9 cellular contexts compared by ENCODE assay signal in genomic region chr16:71288570-71288889, GRCh38. TPM values are rescaled to one million over a fixed set of nuclear protein-coding genes. Genes with fewer than 3 reads are reported as not detected.
DNase-seq lines count a peak whose midpoint lies in the region; ATAC-seq, FAIRE-seq and TF ChIP-seq lines count a peak whose summit lies in the region.
"Had no signal": no experiment of that assay in that cellular context is flagged by ENCODE, and none has a peak within 500 bp of the region (broad histone marks: within the 10 kb centered on the region; RNA-seq: fewer than 3 reads in every experiment).

No MANE protein-coding gene starts in this region.

- intact Hi-C loops in heart right ventricle (cut with DNase I): no loop called here
- intact Hi-C loops in Right ventricle myocardium inferior (cut with DNase I): loop anchor here (10.0 kb wide), 1 partner anchor 196 kb away; the partner anchor contains the start of gene ZNF19
- intact Hi-C loops in aorta (cut with DNase I): no loop called here

- WGBS in heart right ventricle, 2 donors: 6 to 20% methylated on average over 3 of the region's 3 CpGs
- 5 to 8% methylated on average over 3 of the region's 3 CpGs for WGBS in lung, 2 donors
- 6 to 7% methylated on average over 3 of the region's 3 CpGs for WGBS in aorta, 2 donors

- peak overlapping the region; percentile 92 for H3K4me2 ChIP-seq in astrocyte (ENCODE audit: low read length)

- H3K4me1 Mint-ChIP-seq in astrocyte (ENCODE audit: low read depth, unreplicated experiment): peaks cover 8% of the 10 kb centered on the region

- peaks cover 0 to 22% (median 3%) of the 10 kb centered on the region in 7 donors for H3K27me3 ChIP-seq in heart right ventricle
- H3K27me3 ChIP-seq in astrocyte (ENCODE audit: insufficient read depth, low read length): peaks cover 4% of the 10 kb centered on the region
- H3K27me3 ChIP-seq in lung (ENCODE audit: control insufficient read depth, insufficient read depth): no peaks in the 10 kb centered on the region
- H3K27me3 ChIP-seq in aorta (ENCODE audit: control insufficient read depth in 1 of 2, insufficient read depth in 2 of 2, low read length in 1 of 2): no peaks in the 10 kb centered on the region

- H3K4me3 ChIP-seq in heart right ventricle (peak overlapping the region; percentile 55 to 85 (median 72)), astrocyte (ENCODE audit: insufficient read depth, low read depth, low read length) (peak overlapping the region; percentile 82), lung (peak overlapping the region; percentile 71), aorta (ENCODE audit: low read length in 2 of 2) (peak overlapping the region; percentile 51 to 88)

- H4K20me1 ChIP-seq in astrocyte (ENCODE audit: insufficient read depth, low read length): no peaks in the 10 kb centered on the region

- H2AFZ ChIP-seq in astrocyte (ENCODE audit: low read depth, low read length): peak overlapping the region; percentile 88

- FAIRE-seq in astrocyte (lab: Jason Lieb, UNC): no peak
- FAIRE-seq: endometrium had no signal

- peak overlapping the region; percentile 92 for H3K27ac Mint-ChIP-seq in astrocyte (ENCODE audit: unreplicated experiment)

- H3K4me1 ChIP-seq in heart right ventricle (peaks cover 0 to 24% (median 15%) of the 10 kb centered on the region in 9 donors), astrocyte (ENCODE audit: insufficient read depth, low read length) (peaks cover 8% of the 10 kb centered on the region), lung (ENCODE audit: control insufficient read depth in 2 of 2, insufficient read depth in 2 of 2, low read length in 2 of 2) (peaks cover 4% of the 10 kb centered on the region in 2 donors), aorta (ENCODE audit: control insufficient read depth in 1 of 2, insufficient read depth in 2 of 2, low read length in 2 of 2) (no peaks in the 10 kb centered on the region)

- H3K9me3 Mint-ChIP-seq in astrocyte (ENCODE audit: unreplicated experiment): no peaks in the 10 kb centered on the region

- peak overlapping the region; percentile 92 for H3K9ac ChIP-seq in astrocyte (ENCODE audit: low read length)

- H3K27ac ChIP-seq in heart right ventricle (peak overlapping the region in 9 of 10 donors; percentile 82 to 94 (median 90)), astrocyte (ENCODE audit: low read depth, low read length) (peak overlapping the region; percentile 84), lung (ENCODE audit: low read depth in 1 of 2, low read length in 1 of 2) (peak overlapping the region; percentile 71 to 94), aorta (ENCODE audit: low read depth in 1 of 2, low read length in 2 of 2) (peak overlapping the region in 1 of 2 donors; percentile 69)

- H3K27me3 Mint-ChIP-seq in astrocyte (ENCODE audit: low read depth, unreplicated experiment): peaks cover 2% of the 10 kb centered on the region

- DNase-seq in heart right ventricle: no peak
- DNase-seq in Right ventricle myocardium inferior (ENCODE audit: missing footprints): no peak
- peak; percentile 37 for DNase-seq in astrocyte (ENCODE audit: low read depth)
- DNase-seq in lung (ENCODE audit: low spot score): no peak
- DNase-seq in aorta: no peak
- DNase-seq in HUDEP-2 (lab: John Stamatoyannopoulos, UW; ENCODE audit: unreplicated experiment in 76 of 76): no peak

- H3K79me2 ChIP-seq in astrocyte (ENCODE audit: insufficient read depth, low read length): peaks cover 22% of the 10 kb centered on the region

- TF ChIP-seq CTCF in heart right ventricle (IDR thresholded peaks at IDR 0.05) (no peak), astrocyte (IDR thresholded peaks at IDR 0.05; ENCODE audit: insufficient read depth, low read depth, low read length) (no peak), lung (IDR thresholded peaks at IDR 0.05; ENCODE audit: control extremely low read depth, extremely low read depth) (no peak)

- H3K36me3 Mint-ChIP-seq in astrocyte (ENCODE audit: low read depth, unreplicated experiment): peaks cover 10% of the 10 kb centered on the region

- H3K9me3 ChIP-seq in heart right ventricle (peaks cover 0 to 15% (median 0%) of the 10 kb centered on the region in 11 donors), astrocyte (ENCODE audit: insufficient read depth, low read depth, low read length) (no peaks in the 10 kb centered on the region), lung (ENCODE audit: control insufficient read depth in 2 of 2, insufficient read depth in 1 of 2, low read length in 1 of 2) (no peaks in the 10 kb centered on the region), aorta (ENCODE audit: control insufficient read depth, low read length) (no peaks in the 10 kb centered on the region)

- peak overlapping the region; percentile 91 for H3K4me3 Mint-ChIP-seq in astrocyte (ENCODE audit: unreplicated experiment)

- ATAC-seq in heart right ventricle (no peak), Right ventricle myocardium inferior (no peak), lung (ENCODE audit: insufficient read depth, low FRiP score) (no peak), aorta (ENCODE audit: low FRiP score) (no peak), GM19452 (IDR thresholded peaks at IDR 0.05; ENCODE audit: unreplicated experiment) (no peak), HG02678 (IDR thresholded peaks at IDR 0.05; ENCODE audit: unreplicated experiment) (no peak)

- H3K36me3 ChIP-seq in heart right ventricle (peaks cover 0 to 46% (median 26%) of the 10 kb centered on the region in 9 donors), astrocyte (ENCODE audit: insufficient read depth, low read length) (peaks cover 15% of the 10 kb centered on the region), lung (ENCODE audit: control insufficient read depth in 2 of 2, insufficient read depth in 2 of 2, low read length in 2 of 2) (peaks cover 14 to 23% of the 10 kb centered on the region in 2 donors), aorta (ENCODE audit: control insufficient read depth in 1 of 2, insufficient read depth in 2 of 2, low read length in 1 of 2) (peaks cover 4 to 16% of the 10 kb centered on the region in 2 donors)

RNA-seq across cellular contexts. Expression of gene CMTR2, which starts 0.7 kb away (rescaled TPM):
- total RNA-seq in heart right ventricle (10 to 100 TPM in 4 of 10 donors, 1 to 10 TPM in 6; 5.6 to 11.6 (median 9.3) TPM), Right ventricle myocardium inferior (8.2 TPM), astrocyte (16.0 TPM in 2 replicates), lung (10 to 100 TPM; 18.6 to 35.7 TPM), aorta (10 to 100 TPM; 12.2 to 14.9 TPM)
- polyA plus RNA-seq in heart right ventricle (1 to 10 TPM; 2.7 to 4.6 TPM), lung (1 to 10 TPM; 8.8 to 9.4 TPM), aorta (1 to 10 TPM; 6.8 to 9.7 TPM)

RNA-seq across cellular contexts. Expression of gene HYDIN, which starts 58.0 kb away (rescaled TPM):
- total RNA-seq in heart right ventricle: 1 to 10 TPM in 9 of 10 donors, under 1 TPM in 1; 0.74 to 3.1 (median 2.0) TPM
- polyA plus RNA-seq in heart right ventricle: 1 to 10 TPM in 1 of 2 donors, under 1 TPM in 1; 0.04 to 1.3 TPM
- total RNA-seq in Right ventricle myocardium inferior: 0.51 TPM
- total RNA-seq in astrocyte: 1.1 and 1.4 TPM in 2 replicates
- 10 to 100 TPM; 35.0 to 43.3 TPM for total RNA-seq in lung
- polyA plus RNA-seq in lung: 1 to 10 TPM; 2.4 to 2.9 TPM
- 1 to 10 TPM; 4.2 to 4.8 TPM for total RNA-seq in aorta
- under 1 TPM in 1 of 2 donors, not detected in 1; 0.38 TPM for polyA plus RNA-seq in aorta

Comparison
In these comparisons a context has a peak if more than half of its experiments do, and no peak if none do; other contexts are left out.
1. RNA of gene HYDIN, which starts 58.0 kb away (total RNA-seq): 35.0 to 43.3 TPM in lung; 4.2 to 4.8 TPM in aorta, 0.74 to 3.1 TPM in heart right ventricle, 1.1 to 1.4 TPM in astrocyte and 0.51 TPM in Right ventricle myocardium inferior (single experiment); every median in the first group is over 4 times any median in the second.
2. Peak in every context shown above with its lines, with median percentiles within 50 percentile points of each other: H3K4me3 ChIP-seq.